Comparison of ENCODE assay signal across 8 cellular contexts in genomic region chr17:17206149-17206912, GRCh38. TPM values are rescaled to one million over a fixed set of nuclear protein-coding genes. Genes with fewer than 3 reads are reported as not detected.
DNase-seq lines count a peak whose midpoint lies in the region; ATAC-seq and TF ChIP-seq lines count a peak whose summit lies in the region.

A gene with protein sequence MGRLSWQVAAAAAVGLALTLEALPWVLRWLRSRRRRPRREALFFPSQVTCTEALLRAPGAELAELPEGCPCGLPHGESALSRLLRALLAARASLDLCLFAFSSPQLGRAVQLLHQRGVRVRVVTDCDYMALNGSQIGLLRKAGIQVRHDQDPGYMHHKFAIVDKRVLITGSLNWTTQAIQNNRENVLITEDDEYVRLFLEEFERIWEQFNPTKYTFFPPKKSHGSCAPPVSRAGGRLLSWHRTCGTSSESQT (minus strand): TSS chr17:17206333. CDS start chr17:17206286, 47 bp downstream.

- no peaks in the 10 kb centered on the region for H3K27me3 Mint-ChIP-seq in natural killer cell treated with Interleukin-12 subunit alpha and Interleukin-12 subunit beta and Interleukin-15 and Interleukin-18, amount 100 ng/mL, for 72 hours

- peak within 1 kb of the TSS; percentile 82 for H3K27ac ChIP-seq in subcutaneous abdominal adipose tissue (ENCODE audit: low read depth, low read length)

- DNase-seq in AG04449 (ENCODE audit: low read depth, low spot score) = no peak
- DNase-seq in NT2/D1 (ENCODE audit: low read depth, low spot score) = no peak
- peak; percentile 84 to 86 for DNase-seq in activated CD8-positive, alpha-beta memory T cell treated with anti-CD3 and anti-CD28 coated beads for 4 hours (ENCODE audit: low read depth in 2 of 2)
- DNase-seq in natural killer cell treated with Interleukin-12 subunit alpha and Interleukin-12 subunit beta and Interleukin-15 and Interleukin-18, amount 100 ng/mL, for 72 hours (ENCODE audit: low spot score) = peak; percentile 85

- H3K4me3 ChIP-seq in AG04449 (ENCODE audit: low read depth, low read length) = peak within 1 kb of the TSS; percentile 62
- H3K4me3 ChIP-seq in NT2/D1 (ENCODE audit: insufficient read length, low read depth) = peak within 1 kb of the TSS; percentile 47
- H3K4me3 ChIP-seq in endocrine pancreas (ENCODE audit: control insufficient read depth, insufficient read depth, low read length) = no peak within 1 kb of the TSS
- H3K4me3 ChIP-seq in subcutaneous abdominal adipose tissue (ENCODE audit: low read depth in 1 of 5, low read length in 5 of 5) = peak within 1 kb of the TSS; percentile 61 to 80 (median 75)

- no peaks in the 10 kb centered on the region for H3K36me3 Mint-ChIP-seq in natural killer cell treated with Interleukin-12 subunit alpha and Interleukin-12 subunit beta and Interleukin-15 and Interleukin-18, amount 100 ng/mL, for 72 hours

- POLR2A ChIA-PET in AG04449 (lab: Yijun Ruan, JAX) = no interaction called here

- ATAC-seq in GM18909 (IDR thresholded peaks at IDR 0.05; ENCODE audit: poor library complexity, unreplicated experiment) = peak; percentile 59
- peak; percentile 52 for ATAC-seq in HG03571 (IDR thresholded peaks at IDR 0.05; ENCODE audit: unreplicated experiment)
- peak; percentile 80 to 85 for ATAC-seq in natural killer cell treated with Interleukin-12 subunit alpha and Interleukin-12 subunit beta and Interleukin-15 and Interleukin-18, amount 100 ng/mL, for 72 hours

- no peak for TF ChIP-seq CTCF in AG04449 (IDR thresholded peaks at IDR 0.05; ENCODE audit: insufficient read depth, low read length, missing control alignments)

- H3K27me3 ChIP-seq in NT2/D1 (ENCODE audit: insufficient read depth, insufficient read length) (no peaks in the 10 kb centered on the region), endocrine pancreas (ENCODE audit: control insufficient read depth, insufficient read depth, low read length) (no peaks in the 10 kb centered on the region), subcutaneous abdominal adipose tissue (ENCODE audit: control insufficient read depth in 5 of 5, insufficient read depth in 4 of 5, low read length in 5 of 5) (no peaks in the 10 kb centered on the region)

- CTCF ChIA-PET in AG04449 (lab: Yijun Ruan, JAX) = interaction anchor here (1.1 to 1.7 kb wide), 5 partner anchors 8 to 209 kb away, joined by 3 to 5 read pairs (median 4); no protein-coding TSS in a partner anchor

- H3K27ac Mint-ChIP-seq in natural killer cell treated with Interleukin-12 subunit alpha and Interleukin-12 subunit beta and Interleukin-15 and Interleukin-18, amount 100 ng/mL, for 72 hours = peak within 1 kb of the TSS; percentile 68 to 87

- no peaks in the 10 kb centered on the region for H3K9me3 ChIP-seq in NT2/D1 (ENCODE audit: insufficient read depth, low read length)
- no peaks in the 10 kb centered on the region for H3K9me3 ChIP-seq in endocrine pancreas (ENCODE audit: control insufficient read depth, low read length)
- no peaks in the 10 kb centered on the region for H3K9me3 ChIP-seq in subcutaneous abdominal adipose tissue (ENCODE audit: control insufficient read depth in 5 of 5, low read length in 5 of 5)

- H3K4me3 Mint-ChIP-seq in natural killer cell treated with Interleukin-12 subunit alpha and Interleukin-12 subunit beta and Interleukin-15 and Interleukin-18, amount 100 ng/mL, for 72 hours = peak within 1 kb of the TSS; percentile 83

- peaks cover 8% of the 10 kb centered on the region for H3K36me3 ChIP-seq in NT2/D1 (ENCODE audit: insufficient read depth, insufficient read length, low read length)
- no peaks in the 10 kb centered on the region for H3K36me3 ChIP-seq in endocrine pancreas (ENCODE audit: control insufficient read depth, insufficient read depth, low read length)
- peaks cover 0 to 18% (median 3%) of the 10 kb centered on the region in 5 donors for H3K36me3 ChIP-seq in subcutaneous abdominal adipose tissue (ENCODE audit: control insufficient read depth in 5 of 5, insufficient read depth in 5 of 5, low read length in 5 of 5)

- peaks cover 20 to 29% of the 10 kb centered on the region in 2 donors for H3K4me1 Mint-ChIP-seq in natural killer cell treated with Interleukin-12 subunit alpha and Interleukin-12 subunit beta and Interleukin-15 and Interleukin-18, amount 100 ng/mL, for 72 hours (ENCODE audit: low read depth in 2 of 2)

- H3K4me1 ChIP-seq in NT2/D1 (ENCODE audit: insufficient read depth, insufficient read length) (no peaks in the 10 kb centered on the region), endocrine pancreas (ENCODE audit: control insufficient read depth, insufficient read depth, low read length) (no peaks in the 10 kb centered on the region), subcutaneous abdominal adipose tissue (ENCODE audit: control insufficient read depth in 5 of 5, insufficient read depth in 5 of 5, low read length in 5 of 5) (peaks cover 4 to 53% (median 49%) of the 10 kb centered on the region in 5 donors)

- no peaks in the 10 kb centered on the region for H3K9me3 Mint-ChIP-seq in natural killer cell treated with Interleukin-12 subunit alpha and Interleukin-12 subunit beta and Interleukin-15 and Interleukin-18, amount 100 ng/mL, for 72 hours

- peak within 1 kb of the TSS; percentile 74 for H3K9ac ChIP-seq in NT2/D1 (ENCODE audit: insufficient read length, low read depth)
- H3K9ac ChIP-seq in endocrine pancreas (ENCODE audit: control insufficient read depth, insufficient read depth, low read length) = peak within 1 kb of the TSS; percentile 31
- peak within 1 kb of the TSS in 4 of 5 donors; percentile 21 to 82 (median 70) for H3K9ac ChIP-seq in subcutaneous abdominal adipose tissue (ENCODE audit: low read length in 5 of 5)

RNA-seq across cellular contexts. Expression of the gene that starts here (rescaled TPM):
- 10 to 100 TPM in 1 of 2 donors, 1 to 10 TPM in 1; 3.4 to 18.2 TPM for total RNA-seq in natural killer cell treated with Interleukin-12 subunit alpha and Interleukin-12 subunit beta and Interleukin-15 and Interleukin-18, amount 100 ng/mL, for 72 hours

Comparison
In these comparisons a context has a peak if more than half of its experiments do, and no peak if none do; other contexts are left out.
1. DNase-seq: peak in activated CD8-positive, alpha-beta memory T cell treated with anti-CD3 and anti-CD28 coated beads for 4 hours (2 of 2) and natural killer cell treated with Interleukin-12 subunit alpha and Interleukin-12 subunit beta and Interleukin-15 and Interleukin-18, amount 100 ng/mL, for 72 hours (single experiment); none in AG04449 (single experiment) and NT2/D1 (single experiment).
2. Peak in every context shown above with its lines, with median percentiles within 50 percentile points of each other: ATAC-seq and H3K9ac ChIP-seq.